In genomic region chr5:180823938-180824629, GRCh38 we compare ENCODE assay signal across 1 cellular context.
TF ChIP-seq lines count a peak whose summit lies in the region.

No MANE protein-coding gene starts in this region.

TF ChIP-seq in K562, 482 proteins besides CTCF, POLR2A, EP300 and RAD21:
- TF ChIP-seq PBX2 (CRISPR knock-in tag; IDR thresholded peaks at IDR 0.05; ENCODE audit: low read depth) (no peak), PBX2 (tag; conservative IDR thresholded peaks at IDR 0.05; ENCODE audit: low read depth) (peak; percentile 52; the same call in 1 of the 2 replicates), MEIS2 (IDR thresholded peaks at IDR 0.05; ENCODE audit: partially characterized antibody) (peak; percentile 64), CBFA2T3 (IDR thresholded peaks at IDR 0.05) (0 out of 2 replicates have a peak, but pooled peaks have one; percentile 12), SIN3B (IDR thresholded peaks at IDR 0.05; ENCODE audit: low read depth) (no peak)
